Comparison of ENCODE assay signal across 23 cellular contexts in the genomic region with DNA sequence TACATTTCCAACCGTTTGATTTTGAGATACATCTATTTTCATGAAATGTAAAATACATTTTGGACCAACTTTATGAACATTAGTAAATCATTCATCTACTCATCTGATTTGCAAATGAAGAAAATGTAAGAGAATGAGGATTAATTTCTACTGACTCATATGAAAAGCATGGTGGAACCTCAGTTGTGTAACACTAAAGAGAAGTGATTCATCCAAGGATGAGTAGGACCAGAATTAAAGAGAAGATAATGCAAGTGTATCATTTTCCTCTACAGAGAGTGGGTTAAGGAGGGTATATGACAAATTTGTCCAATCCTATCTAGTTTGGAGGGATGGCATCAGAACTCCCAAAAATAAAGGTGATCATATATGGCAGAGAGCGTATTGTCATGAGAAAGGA.
"Had no signal": no experiment of that assay in that cellular context is flagged by ENCODE, and none has a peak within 500 bp of the region (broad histone marks: within the 10 kb centered on the region; RNA-seq: fewer than 3 reads in every experiment).

No MANE protein-coding gene starts in this region.

- H3K9me3 ChIP-seq: ascending aorta, left ventricle myocardium inferior, suprapubic skin, tibial artery, upper lobe of right lung had no signal

- ATAC-seq: effector memory CD8-positive, alpha-beta T cell; natural killer cell; right cardiac atrium; upper lobe of right lung had no signal

- FAIRE-seq: islet of Langerhans had no signal

- DNase-seq: activated CD4-positive, alpha-beta T cell treated with anti-CD3 and anti-CD28 coated beads for 4 hours; activated CD4-positive, alpha-beta T cell treated with anti-CD3 and anti-CD28 coated beads, Interleukin-2, amount 50 U/mL, for 4 hours; activated CD8-positive, alpha-beta memory T cell treated with anti-CD3 and anti-CD28 coated beads for 24 hours; activated effector memory CD4-positive, alpha-beta T cell treated with anti-CD3 and anti-CD28 coated beads, Interleukin-2, amount 50 U/mL, for 16 hours; activated naive CD4-positive, alpha-beta T cell treated with anti-CD3 and anti-CD28 coated beads, Interleukin-2, amount 10 ng/mL, durations not matched to agents 7 days and 5 days; activated naive CD8-positive, alpha-beta T cell treated with anti-CD3 and anti-CD28 coated beads, Interleukin-2, amount 10 ng/mL, durations not matched to agents 7 days and 5 days; activated T-cell treated with anti-CD3 and anti-CD28 coated beads, Interleukin-2, amount 50 U/mL, for 1 hour; caudate nucleus; cortex of kidney; effector memory CD8-positive, alpha-beta T cell; foreskin melanocyte; left ventricle myocardium inferior; mesendoderm; natural killer cell; right cardiac atrium; stimulated activated naive CD4-positive, alpha-beta T cell; tibial artery; upper lobe of right lung had no signal

- H3K27me3 ChIP-seq: ascending aorta, suprapubic skin, tibial artery, upper lobe of right lung had no signal

- H3K4me1 ChIP-seq: ascending aorta, left ventricle myocardium inferior, suprapubic skin, tibial artery, upper lobe of right lung had no signal

- H3K27ac ChIP-seq: ascending aorta, left ventricle myocardium inferior, suprapubic skin, tibial artery, upper lobe of right lung, VCaP had no signal

- H3K36me3 ChIP-seq: ascending aorta, left ventricle myocardium inferior, suprapubic skin, tibial artery, upper lobe of right lung had no signal

- H3K4me3 ChIP-seq: ascending aorta, left ventricle myocardium inferior, lung, suprapubic skin, tibial artery, upper lobe of right lung had no signal
